In the genomic region with DNA sequence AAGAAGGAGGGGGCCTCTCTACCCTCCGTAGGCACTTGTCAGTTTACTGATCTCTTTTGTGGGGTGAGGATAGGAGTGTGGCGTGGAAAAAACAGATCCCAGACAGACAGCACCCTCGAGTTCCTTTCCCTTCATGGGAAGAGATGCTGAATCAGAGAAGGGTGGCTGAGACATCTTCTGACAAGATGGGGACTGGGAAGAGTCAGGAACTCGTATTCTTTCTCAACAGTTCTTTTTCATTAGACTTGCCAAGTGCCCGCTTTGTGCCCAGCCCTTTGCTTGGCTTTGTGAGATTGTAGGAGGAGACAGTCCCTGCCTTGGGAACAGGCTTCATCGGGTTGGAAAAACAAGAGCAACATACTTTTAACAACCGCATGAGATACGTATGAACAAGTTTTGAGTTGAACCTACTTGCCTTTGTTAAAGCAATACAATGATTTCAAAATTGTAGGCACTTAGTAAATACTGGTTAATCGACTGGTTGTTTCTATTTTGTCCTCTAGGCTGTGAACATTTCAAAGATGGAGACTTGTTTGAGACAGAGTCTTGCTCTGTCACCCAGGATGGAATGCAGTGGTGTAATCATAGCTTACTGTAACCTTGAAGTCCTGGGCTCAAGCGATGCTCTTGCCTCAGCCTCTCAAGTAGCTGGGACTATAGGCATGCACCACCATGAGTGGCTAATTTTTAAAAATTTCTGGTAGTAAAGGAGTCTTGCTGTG, we compare ENCODE assay signal across 8 cellular contexts. TPM values are rescaled to one million over a fixed set of nuclear protein-coding genes. Genes with fewer than 3 reads are reported as not detected.
A peak's percentile ranks its signal among the peaks of the same experiment; 100 is the strongest.
DNase-seq lines count a peak whose midpoint lies in the region; ATAC-seq lines count a peak whose summit lies in the region.

No MANE protein-coding gene starts in this region.

- peak overlapping the region; percentile 98 for H3K27ac Mint-ChIP-seq in activated naive CD8-positive, alpha-beta T cell treated with anti-CD3 and anti-CD28 coated beads for 36 hours
- peak overlapping the region; percentile 98 to 100 for H3K27ac Mint-ChIP-seq in stimulated activated naive CD8-positive, alpha-beta T cell treated with anti-CD3 and anti-CD28 coated beads, Interleukin-15, amount 100 ng/mL, for 72 hours

- no peaks in the 10 kb centered on the region for H3K27me3 Mint-ChIP-seq in activated naive CD8-positive, alpha-beta T cell treated with anti-CD3 and anti-CD28 coated beads for 36 hours
- no peaks in the 10 kb centered on the region for H3K27me3 Mint-ChIP-seq in stimulated activated naive CD8-positive, alpha-beta T cell treated with anti-CD3 and anti-CD28 coated beads, Interleukin-15, amount 100 ng/mL, for 72 hours

- H3K27me3 ChIP-seq in iPS-18a (ENCODE audit: control insufficient read depth, insufficient read depth, low read length) = no peaks in the 10 kb centered on the region

- peak overlapping the region; percentile 64 for H3K4me3 ChIP-seq in Jurkat, Clone E6-1 (ENCODE audit: low read length)
- H3K4me3 ChIP-seq in iPS-18a (ENCODE audit: low read length) = peak overlapping the region; percentile 94

- H3K9me3 Mint-ChIP-seq in activated naive CD8-positive, alpha-beta T cell treated with anti-CD3 and anti-CD28 coated beads for 36 hours = no peaks in the 10 kb centered on the region
- H3K9me3 Mint-ChIP-seq in stimulated activated naive CD8-positive, alpha-beta T cell treated with anti-CD3 and anti-CD28 coated beads, Interleukin-15, amount 100 ng/mL, for 72 hours = no peaks in the 10 kb centered on the region

- peaks cover 45% of the 10 kb centered on the region for H3K36me3 Mint-ChIP-seq in activated naive CD8-positive, alpha-beta T cell treated with anti-CD3 and anti-CD28 coated beads for 36 hours

- ATAC-seq in stimulated activated naive CD8-positive, alpha-beta T cell treated with anti-CD3 and anti-CD28 coated beads, Interleukin-15, amount 100 ng/mL, for 72 hours = no peak
- no peak for ATAC-seq in GM19328 (IDR thresholded peaks at IDR 0.05; ENCODE audit: unreplicated experiment)
- no peak for ATAC-seq in GM18907 (IDR thresholded peaks at IDR 0.05; ENCODE audit: unreplicated experiment)

- H3K27ac ChIP-seq in iPS-18a (ENCODE audit: low read length) = peak overlapping the region; percentile 52

- peak overlapping the region; percentile 97 for H3K4me3 Mint-ChIP-seq in activated naive CD8-positive, alpha-beta T cell treated with anti-CD3 and anti-CD28 coated beads for 36 hours
- H3K4me3 Mint-ChIP-seq in stimulated activated naive CD8-positive, alpha-beta T cell treated with anti-CD3 and anti-CD28 coated beads, Interleukin-15, amount 100 ng/mL, for 72 hours = peak overlapping the region; percentile 97 to 98

- no peaks in the 10 kb centered on the region for H3K9me3 ChIP-seq in iPS-18a (ENCODE audit: control insufficient read depth, low read depth, low read length)

- H3K4me1 Mint-ChIP-seq in activated naive CD8-positive, alpha-beta T cell treated with anti-CD3 and anti-CD28 coated beads for 36 hours = peaks cover 61% of the 10 kb centered on the region
- peaks cover 83% of the 10 kb centered on the region for H3K4me1 Mint-ChIP-seq in stimulated activated naive CD8-positive, alpha-beta T cell treated with anti-CD3 and anti-CD28 coated beads, Interleukin-15, amount 100 ng/mL, for 72 hours

- peak overlapping the region; percentile 78 for H3K9ac ChIP-seq in iPS-18a (ENCODE audit: low read length)

- H3K36me3 ChIP-seq in iPS-18a (ENCODE audit: control insufficient read depth, low read depth, low read length) = peaks cover 3% of the 10 kb centered on the region

- H3K4me1 ChIP-seq in iPS-18a (ENCODE audit: control insufficient read depth, low read depth, low read length) = peaks cover 14% of the 10 kb centered on the region

- peak; percentile 6 for DNase-seq in DMS79 (lab: John Stamatoyannopoulos, UW)
- peak; percentile 39 for DNase-seq in Jurkat, Clone E6-1 (ENCODE audit: low read depth, low spot score)
- DNase-seq in activated naive CD8-positive, alpha-beta T cell treated with anti-CD3 and anti-CD28 coated beads for 36 hours = no peak
- no peak for DNase-seq in stimulated activated naive CD8-positive, alpha-beta T cell treated with anti-CD3 and anti-CD28 coated beads, Interleukin-15, amount 100 ng/mL, for 72 hours
- no peak for DNase-seq in activated effector memory CD4-positive, alpha-beta T cell treated with anti-CD3 and anti-CD28 coated beads, Interleukin-2, amount 50 U/mL, for 16 hours

RNA-seq across cellular contexts. Expression of a gene that starts 1.1 kb away (rescaled TPM):
- polyA plus RNA-seq in Jurkat, Clone E6-1 (2012; ENCODE audit: insufficient read depth, insufficient read length) = 196 TPM
- total RNA-seq in activated naive CD8-positive, alpha-beta T cell treated with anti-CD3 and anti-CD28 coated beads for 36 hours = 100 to 1,000 TPM; 217 to 237 TPM

Comparison
In these comparisons a context has a peak if more than half of its experiments do, and no peak if none do; other contexts are left out.
1. DNase-seq: peak in DMS79 (single experiment) and Jurkat, Clone E6-1 (single experiment); none in activated naive CD8-positive, alpha-beta T cell treated with anti-CD3 and anti-CD28 coated beads for 36 hours (single experiment), stimulated activated naive CD8-positive, alpha-beta T cell treated with anti-CD3 and anti-CD28 coated beads, Interleukin-15, amount 100 ng/mL, for 72 hours (0 of 2) and activated effector memory CD4-positive, alpha-beta T cell treated with anti-CD3 and anti-CD28 coated beads, Interleukin-2, amount 50 U/mL, for 16 hours (single experiment).